27 cellular contexts compared by ENCODE assay signal in genomic region chr1:147738739-147739476, GRCh38.
"Had no signal": no experiment of that assay in that cellular context is flagged by ENCODE, and none has a peak within 500 bp of the region (broad histone marks: within the 10 kb centered on the region; RNA-seq: fewer than 3 reads in every experiment).

No MANE protein-coding gene starts in this region.

- H3K4me3 Mint-ChIP-seq: mesothelial cell of epicardium; nephron progenitor cell; stimulated activated naive CD8-positive, alpha-beta T cell treated with anti-CD3 and anti-CD28 coated beads, Interleukin-15, amount 100 ng/mL, for 72 hours had no signal

- H3K27ac ChIP-seq: dorsolateral prefrontal cortex, gastrocnemius medialis, ovary, psoas muscle, right lobe of liver, suprapubic skin, transverse colon, upper lobe of right lung, vagina had no signal

- H3K4me3 ChIP-seq: dorsolateral prefrontal cortex, gastrocnemius medialis, mucosa of descending colon, ovary, psoas muscle, right lobe of liver, smooth muscle cell, suprapubic skin, transverse colon, upper lobe of right lung, vagina had no signal

- H3K36me3 Mint-ChIP-seq: mesothelial cell of epicardium, naive B cell had no signal

- H3K4me1 ChIP-seq: gastrocnemius medialis, psoas muscle, right lobe of liver, suprapubic skin, transverse colon, upper lobe of right lung, vagina had no signal

- H3K27me3 Mint-ChIP-seq: stimulated activated naive CD8-positive, alpha-beta T cell treated with anti-CD3 and anti-CD28 coated beads, Interleukin-15, amount 100 ng/mL, for 72 hours had no signal

- H3K27ac Mint-ChIP-seq: mesothelial cell of epicardium, naive B cell, nephron progenitor cell had no signal

- ATAC-seq: gastrocnemius medialis; left colon; mucosa of descending colon; psoas muscle; right lobe of liver; stimulated activated naive CD8-positive, alpha-beta T cell treated with anti-CD3 and anti-CD28 coated beads, Interleukin-15, amount 100 ng/mL, for 72 hours had no signal

- H3K9me3 Mint-ChIP-seq: mesothelial cell of epicardium; nephron progenitor cell; stimulated activated naive CD8-positive, alpha-beta T cell treated with anti-CD3 and anti-CD28 coated beads, Interleukin-15, amount 100 ng/mL, for 72 hours had no signal

- H3K4me1 Mint-ChIP-seq: mesothelial cell of epicardium; naive B cell; nephron progenitor cell; stimulated activated naive CD8-positive, alpha-beta T cell treated with anti-CD3 and anti-CD28 coated beads, Interleukin-15, amount 100 ng/mL, for 72 hours had no signal

- H3K9me3 ChIP-seq: gastrocnemius medialis, mucosa of descending colon, ovary, psoas muscle, right lobe of liver, suprapubic skin, transverse colon, upper lobe of right lung, vagina had no signal

- H3K27me3 ChIP-seq: gastrocnemius medialis, ovary, right lobe of liver, suprapubic skin, transverse colon, upper lobe of right lung, vagina had no signal

- DNase-seq: dorsolateral prefrontal cortex; effector CD4-positive, alpha-beta T cell; foreskin fibroblast; gastrocnemius medialis; hippocampal formation; left colon; mesenchymal stem cell; mucosa of descending colon; naive B cell; nephron progenitor cell; nucleus accumbens; ovary; posterior cingulate gyrus; psoas muscle; right lobe of liver; stimulated activated CD4-positive, alpha-beta T cell treated with anti-CD3 and anti-CD28 coated beads, Interleukin-12 subunit alpha, Interleukin-12 subunit beta, amount 100 ng/mL, for 4 hours; stimulated activated CD4-positive, alpha-beta T cell treated with anti-CD3 and anti-CD28 coated beads, Interleukin-1b, Interleukin-23, amount 100 ng/mL, for 48 hours; stimulated activated CD4-positive, alpha-beta T cell treated with anti-CD3 and anti-CD28 coated beads, Interleukin-4, amount 100 ng/mL, for 1 hour; stimulated activated CD8-positive, alpha-beta memory T cell treated with anti-CD3 and anti-CD28 coated beads, Interleukin-4, amount 100 ng/mL, for 48 hours; stimulated activated naive CD4-positive, alpha-beta T cell; stimulated activated naive CD8-positive, alpha-beta T cell treated with anti-CD3 and anti-CD28 coated beads, Interleukin-15, amount 100 ng/mL, for 72 hours; transverse colon; upper lobe of right lung had no signal

- H3K36me3 ChIP-seq: gastrocnemius medialis, ovary, right lobe of liver, suprapubic skin, transverse colon, upper lobe of right lung, vagina had no signal
